In genomic region chr7:68336534-68336933, GRCh38 we compare ENCODE assay signal across 10 cellular contexts.
"Had no signal": no experiment of that assay in that cellular context is flagged by ENCODE, and none has a peak within 500 bp of the region (broad histone marks: within the 10 kb centered on the region; RNA-seq: fewer than 3 reads in every experiment).

No MANE protein-coding gene starts in this region.

- H3K4me2 ChIP-seq: GM23338 had no signal

- H3K4me1 ChIP-seq: HAP-1 had no signal

- DNase-seq: GM23248, GOT3, H7, H9, HCEC 1CT, HFFc6 had no signal

- H3K9ac ChIP-seq: GM23248 had no signal

- H3K4me3 ChIP-seq: GM23248, GM23338, HAP-1 had no signal

- H3K27ac ChIP-seq: GM23248 had no signal

- H3K9me3 ChIP-seq: HAP-1 had no signal

- FAIRE-seq: H54 had no signal

- ATAC-seq: GM23338, HCT116 had no signal

- H2AFZ ChIP-seq: GM23248, GM23338 had no signal

- H3K36me3 ChIP-seq: HAP-1 had no signal
